In the genomic region with DNA sequence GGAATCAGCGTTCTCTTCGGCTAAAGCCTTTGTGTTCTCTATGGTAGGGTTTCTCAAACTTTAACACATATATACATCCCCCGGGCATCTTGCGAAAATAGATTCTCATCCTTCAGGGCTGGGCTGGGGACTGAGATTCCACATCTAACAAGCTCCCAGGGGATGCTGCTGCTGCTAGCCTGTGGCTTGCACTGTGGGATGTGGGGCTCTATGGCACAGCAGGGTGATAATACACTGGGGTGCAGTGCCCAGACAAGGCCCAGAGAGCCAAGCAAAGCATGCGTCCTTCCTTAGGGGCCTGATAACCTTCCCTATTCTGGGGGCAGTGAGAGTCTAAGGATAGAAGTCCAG, we compare ENCODE assay signal across 10 cellular contexts.
A peak's percentile ranks its signal among the peaks of the same experiment; 100 is the strongest.
DNase-seq lines count a peak whose midpoint lies in the region; ATAC-seq and TF ChIP-seq lines count a peak whose summit lies in the region.
"Had no signal": no experiment of that assay in that cellular context is flagged by ENCODE, and none has a peak within 500 bp of the region (broad histone marks: within the 10 kb centered on the region; RNA-seq: fewer than 3 reads in every experiment).

No MANE protein-coding gene starts in this region.

- 46 to 48% methylated on average over 5 of the region's 5 CpGs for WGBS in aorta, 2 donors

- intact Hi-C loops in aorta (cut with DNase I): loop anchor here (2.0 to 10.0 kb wide), 5 partner anchors 268 to 862 kb away; a partner anchor contains a TSS

- H3K27me3 ChIP-seq in H7 (ENCODE audit: control insufficient read depth, insufficient read depth, low read length) (no peaks in the 10 kb centered on the region), aorta (ENCODE audit: control insufficient read depth in 1 of 2, insufficient read depth in 2 of 2, low read length in 1 of 2) (no peaks in the 10 kb centered on the region)
- H3K27me3 ChIP-seq: pancreas had no signal

- no peak overlapping the region for H3K27ac ChIP-seq in aorta (ENCODE audit: low read depth in 1 of 2, low read length in 2 of 2)
- H3K27ac ChIP-seq: pancreas had no signal

- H3K4me3 Mint-ChIP-seq in activated T-helper 17 cell treated with anti-CD3 and anti-CD28 coated beads, Interleukin-2, amount 50 U/mL, for 72 hours: no peak overlapping the region

- H3K36me3 ChIP-seq in H7 (replicated peaks; ENCODE audit: control insufficient read depth, insufficient read depth, low read length): no peaks in the 10 kb centered on the region
- H3K36me3 ChIP-seq in aorta (ENCODE audit: control insufficient read depth in 1 of 2, insufficient read depth in 2 of 2, low read length in 1 of 2): no peaks in the 10 kb centered on the region
- H3K36me3 ChIP-seq: pancreas had no signal

- no peaks in the 10 kb centered on the region for H3K4me1 Mint-ChIP-seq in activated T-helper 17 cell treated with anti-CD3 and anti-CD28 coated beads, Interleukin-2, amount 50 U/mL, for 72 hours

- peaks cover 6% of the 10 kb centered on the region for H3K27me3 Mint-ChIP-seq in activated T-helper 17 cell treated with anti-CD3 and anti-CD28 coated beads, Interleukin-2, amount 50 U/mL, for 72 hours

- peak; percentile 11 for DNase-seq in NCI-H69 (lab: John Stamatoyannopoulos, UW)
- DNase-seq in SW 1271 (lab: John Stamatoyannopoulos, UW): no peak
- DNase-seq in H7: no peak
- DNase-seq in aorta: no peak
- DNase-seq: GOT3 had no signal

- no peaks in the 10 kb centered on the region for H3K9me3 ChIP-seq in aorta (ENCODE audit: control insufficient read depth, low read length)
- H3K9me3 ChIP-seq: pancreas had no signal

- TF ChIP-seq POLR2A in GM18505 (IDR thresholded peaks at IDR 0.05; ENCODE audit: borderline replicate concordance, extremely low read depth, insufficient read depth, insufficient read length): no peak

- H3K4me3 ChIP-seq in H7 (ENCODE audit: insufficient read depth, low read depth, low read length) (no peak overlapping the region), aorta (ENCODE audit: low read length in 2 of 2) (no peak overlapping the region)
- H3K4me3 ChIP-seq: pancreas had no signal

- no peak overlapping the region for H3K27ac Mint-ChIP-seq in activated T-helper 17 cell treated with anti-CD3 and anti-CD28 coated beads, Interleukin-2, amount 50 U/mL, for 72 hours

- ATAC-seq in GM18505 (IDR thresholded peaks at IDR 0.05; ENCODE audit: unreplicated experiment) (peak; percentile 12), GM21360 (IDR thresholded peaks at IDR 0.05; ENCODE audit: unreplicated experiment) (peak; percentile 3), HG02970 (IDR thresholded peaks at IDR 0.05; ENCODE audit: low FRiP score, unreplicated experiment) (peak; percentile 14), aorta (ENCODE audit: low FRiP score) (no peak)
- ATAC-seq in activated T-helper 17 cell treated with anti-CD3 and anti-CD28 coated beads, Interleukin-2, amount 50 U/mL, for 72 hours (replicated peaks): no peak

- no peaks in the 10 kb centered on the region for H3K36me3 Mint-ChIP-seq in activated T-helper 17 cell treated with anti-CD3 and anti-CD28 coated beads, Interleukin-2, amount 50 U/mL, for 72 hours (ENCODE audit: low read depth)

- no peaks in the 10 kb centered on the region for H3K9me3 Mint-ChIP-seq in activated T-helper 17 cell treated with anti-CD3 and anti-CD28 coated beads, Interleukin-2, amount 50 U/mL, for 72 hours

- H3K4me1 ChIP-seq in aorta (ENCODE audit: control insufficient read depth in 1 of 2, insufficient read depth in 2 of 2, low read length in 2 of 2): no peaks in the 10 kb centered on the region
- H3K4me1 ChIP-seq: pancreas had no signal

Comparison
In these comparisons a context has a peak if more than half of its experiments do, and no peak if none do; other contexts are left out.
1. ATAC-seq: peak in GM18505 (single experiment), GM21360 (single experiment) and HG02970 (single experiment); none in activated T-helper 17 cell treated with anti-CD3 and anti-CD28 coated beads, Interleukin-2, amount 50 U/mL, for 72 hours (single experiment) and aorta (single experiment).